In the genomic region with DNA sequence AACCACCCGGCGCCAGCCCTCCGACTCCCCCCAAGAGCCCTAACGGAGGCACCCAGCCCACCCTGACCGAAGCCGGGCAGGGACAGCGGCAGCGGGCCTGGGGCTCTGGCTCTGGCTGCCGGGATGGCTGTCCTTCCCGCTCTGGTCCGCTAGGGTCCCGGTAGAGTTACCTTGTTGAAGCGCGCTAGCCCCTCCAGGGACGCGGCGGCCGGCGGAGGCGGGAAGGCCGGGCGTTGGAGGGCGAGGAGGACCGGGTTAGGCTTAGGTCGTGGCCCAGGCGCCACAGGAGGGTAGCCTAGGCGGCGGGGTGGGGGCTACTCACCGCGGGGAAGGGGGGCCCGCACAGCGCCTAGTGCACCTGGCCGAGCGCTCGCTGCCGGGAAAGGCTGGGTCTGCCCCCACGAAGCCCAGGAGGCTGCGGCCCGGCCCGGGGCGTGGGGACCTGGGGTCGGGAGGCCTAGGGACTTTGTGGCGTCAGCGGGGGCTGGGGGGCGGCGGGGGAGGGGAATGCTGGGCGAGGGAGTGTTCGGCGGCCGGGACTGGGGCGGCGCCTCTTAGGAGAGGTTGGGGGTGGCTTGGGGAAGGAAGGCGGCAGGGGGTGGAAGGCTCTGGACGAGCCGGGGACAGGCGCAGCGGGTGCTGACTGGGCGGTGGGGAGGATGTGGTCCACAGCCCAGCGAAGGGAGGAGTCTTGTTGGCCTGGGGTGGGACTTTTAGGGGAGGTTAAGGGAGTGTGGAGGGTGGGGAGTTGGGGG, we compare ENCODE assay signal across 8 cellular contexts. TPM values are rescaled to one million over a fixed set of nuclear protein-coding genes. Genes with fewer than 3 reads are reported as not detected.
A peak's percentile ranks its signal among the peaks of the same experiment; 100 is the strongest.
DNase-seq lines count a peak whose midpoint lies in the region; ATAC-seq and TF ChIP-seq lines count a peak whose summit lies in the region.

A gene with protein sequence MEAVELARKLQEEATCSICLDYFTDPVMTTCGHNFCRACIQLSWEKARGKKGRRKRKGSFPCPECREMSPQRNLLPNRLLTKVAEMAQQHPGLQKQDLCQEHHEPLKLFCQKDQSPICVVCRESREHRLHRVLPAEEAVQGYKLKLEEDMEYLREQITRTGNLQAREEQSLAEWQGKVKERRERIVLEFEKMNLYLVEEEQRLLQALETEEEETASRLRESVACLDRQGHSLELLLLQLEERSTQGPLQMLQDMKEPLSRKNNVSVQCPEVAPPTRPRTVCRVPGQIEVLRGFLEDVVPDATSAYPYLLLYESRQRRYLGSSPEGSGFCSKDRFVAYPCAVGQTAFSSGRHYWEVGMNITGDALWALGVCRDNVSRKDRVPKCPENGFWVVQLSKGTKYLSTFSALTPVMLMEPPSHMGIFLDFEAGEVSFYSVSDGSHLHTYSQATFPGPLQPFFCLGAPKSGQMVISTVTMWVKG (minus strand): TSS at position 645 of the 755 bp plus-strand sequence. CDS start 1,789 bp downstream, outside the sequence.

- peak; percentile 55 for TF ChIP-seq CTCF in Calu3 (IDR thresholded peaks at IDR 0.05; ENCODE audit: unreplicated experiment)
- TF ChIP-seq CTCF in right atrium auricular region (IDR thresholded peaks at IDR 0.05) = peak; percentile 30 to 31
- TF ChIP-seq CTCF in gastrocnemius medialis (IDR thresholded peaks at IDR 0.05 in 4 of 5, conservative IDR thresholded peaks at IDR 0.05 in 1 of 5) = peak in 1 of 5 experiments; percentile 36

- peak within 1 kb of the TSS in 1 of 2 donors; percentile 24 for H3K27ac ChIP-seq in right atrium auricular region
- H3K27ac ChIP-seq in gastrocnemius medialis = no peak within 1 kb of the TSS

- H3K36me3 ChIP-seq in right atrium auricular region = no peaks in the 10 kb centered on the region
- H3K36me3 ChIP-seq in gastrocnemius medialis = no peaks in the 10 kb centered on the region

- ATAC-seq in gastrocnemius medialis = peak in 1 of 2 donors; percentile 36
- ATAC-seq in GM18870 (IDR thresholded peaks at IDR 0.05; ENCODE audit: unreplicated experiment) = no peak
- ATAC-seq in HG03039 (IDR thresholded peaks at IDR 0.05; ENCODE audit: unreplicated experiment) = no peak
- ATAC-seq in GM21515 (IDR thresholded peaks at IDR 0.05; ENCODE audit: unreplicated experiment) = no peak

- H3K9me3 ChIP-seq in right atrium auricular region (no peaks in the 10 kb centered on the region), gastrocnemius medialis (no peaks in the 10 kb centered on the region)

- peak within 1 kb of the TSS; percentile 73 for H3K4me3 Mint-ChIP-seq in Calu3 (ENCODE audit: low read depth, unreplicated experiment)
- peak within 1 kb of the TSS; percentile 83 for H3K4me3 Mint-ChIP-seq in activated naive CD8-positive, alpha-beta T cell

- intact Hi-C loops in Calu3 (cut with micrococcal nuclease; ENCODE audit: unreplicated experiment) (loop anchor here (5.0 kb wide), 1 partner anchor 41 kb away; a partner anchor contains a TSS), gastrocnemius medialis (cut with DNase I; ENCODE audit: low total_unique reads) (no loop called here)

- peaks cover under 1% of the 10 kb centered on the region for H3K9me3 Mint-ChIP-seq in Calu3 (ENCODE audit: low read depth, unreplicated experiment)
- no peaks in the 10 kb centered on the region for H3K9me3 Mint-ChIP-seq in activated naive CD8-positive, alpha-beta T cell (ENCODE audit: low read depth)

- H3K4me3 ChIP-seq in right atrium auricular region (peak within 1 kb of the TSS; percentile 41 to 56), gastrocnemius medialis (peak within 1 kb of the TSS; percentile 29 to 39 (median 35))

- DNase-seq in Calu3 = peak; percentile 75
- peak; percentile 34 to 50 for DNase-seq in NCI-H1930 (lab: John Stamatoyannopoulos, UW)
- DNase-seq in right atrium auricular region (ENCODE audit: low spot score) = no peak
- DNase-seq in gastrocnemius medialis = no peak

- CTCF ChIA-PET in Calu3 (lab: Charles Lee) = interaction anchor here (0.7 kb wide), 1 partner anchor 997 kb away, joined by 8 read pairs; no protein-coding TSS in a partner anchor

- no TSS peak for BruUV-seq in Calu3 (replicated peaks; lab: Mats Ljungman, UMichigan)

- no peak for TF ChIP-seq POLR2A in gastrocnemius medialis (IDR thresholded peaks at IDR 0.05)

- in situ Hi-C loops in gastrocnemius medialis (cut with MboI; ENCODE audit: low sequenced_read_pairs in 4 of 4) = no loop called here

- H3K27me3 ChIP-seq in right atrium auricular region (peaks cover 0 to 11% of the 10 kb centered on the region in 2 donors), gastrocnemius medialis (peaks cover 31 to 43% (median 41%) of the 10 kb centered on the region in 3 donors)

- no peaks in the 10 kb centered on the region for H3K27me3 Mint-ChIP-seq in Calu3 (ENCODE audit: unreplicated experiment)
- H3K27me3 Mint-ChIP-seq in activated naive CD8-positive, alpha-beta T cell = peaks cover 3% of the 10 kb centered on the region

- H3K4me1 ChIP-seq in right atrium auricular region (peaks cover 0 to 20% of the 10 kb centered on the region in 2 donors), gastrocnemius medialis (peaks cover 6 to 12% of the 10 kb centered on the region in 2 donors)

- H3K4me1 Mint-ChIP-seq in Calu3 (ENCODE audit: low read depth, unreplicated experiment) = peaks cover 34% of the 10 kb centered on the region
- peaks cover 16% of the 10 kb centered on the region for H3K4me1 Mint-ChIP-seq in activated naive CD8-positive, alpha-beta T cell (ENCODE audit: low read depth)

- peak within 1 kb of the TSS; percentile 90 for H3K27ac Mint-ChIP-seq in Calu3 (ENCODE audit: unreplicated experiment)
- no peak within 1 kb of the TSS for H3K27ac Mint-ChIP-seq in activated naive CD8-positive, alpha-beta T cell

- peaks cover 37% of the 10 kb centered on the region for H3K36me3 Mint-ChIP-seq in Calu3 (ENCODE audit: insufficient read depth, unreplicated experiment)
- no peaks in the 10 kb centered on the region for H3K36me3 Mint-ChIP-seq in activated naive CD8-positive, alpha-beta T cell

RNA-seq across cellular contexts. Expression of the gene that starts here (rescaled TPM):
- total RNA-seq in Calu3 (2022) = 2.3 and 3.8 TPM in 2 replicates
- total RNA-seq in right atrium auricular region = not detected
- not detected for total RNA-seq in gastrocnemius medialis

Comparison
In these comparisons a context has a peak if more than half of its experiments do, and no peak if none do; other contexts are left out.
1. DNase-seq: peak in Calu3 (single experiment) and NCI-H1930 (2 of 2); none in right atrium auricular region (single experiment) and gastrocnemius medialis (0 of 2).